In the genomic region with DNA sequence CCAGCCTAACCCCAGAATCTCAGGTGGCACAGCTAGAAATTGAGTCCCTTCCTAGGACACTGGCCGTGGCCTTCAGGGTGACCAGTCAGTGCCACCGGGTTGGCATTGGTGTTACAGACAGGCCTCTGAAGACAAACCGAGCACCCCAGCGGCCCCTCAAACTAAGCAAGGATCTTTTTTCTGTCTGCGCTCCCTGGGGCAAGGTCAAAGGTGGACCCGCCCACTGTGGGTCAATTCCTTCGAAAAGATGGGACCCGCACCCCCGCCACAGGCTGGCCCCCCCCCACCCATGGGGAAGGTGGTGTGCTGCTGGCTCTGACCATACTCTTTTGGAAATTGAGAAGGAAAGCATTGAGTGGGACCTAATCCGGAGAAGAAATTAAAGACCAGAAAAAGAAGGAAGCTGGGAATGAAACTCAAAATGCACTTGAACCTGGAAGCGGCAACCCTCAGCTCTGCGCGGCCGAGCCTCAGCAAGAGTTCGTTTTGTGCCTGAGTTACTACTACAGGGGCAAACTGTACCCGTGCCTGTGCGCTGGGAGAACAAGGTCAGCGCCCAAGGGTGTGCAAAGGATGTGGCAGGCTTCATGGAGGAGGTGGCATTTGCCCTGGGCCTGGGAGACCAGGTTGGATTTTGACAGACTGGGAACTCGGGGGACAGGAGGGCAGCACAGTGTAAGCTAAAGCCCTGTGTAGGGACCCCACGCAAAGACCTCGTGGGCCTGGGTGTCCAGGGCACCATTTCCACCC, we compare ENCODE assay signal across 22 cellular contexts. TPM values are rescaled to one million over a fixed set of nuclear protein-coding genes. Genes with fewer than 3 reads are reported as not detected.
DNase-seq lines count a peak whose midpoint lies in the region; ATAC-seq, FAIRE-seq and TF ChIP-seq lines count a peak whose summit lies in the region.
"Had no signal": no experiment of that assay in that cellular context is flagged by ENCODE, and none has a peak within 500 bp of the region (broad histone marks: within the 10 kb centered on the region; RNA-seq: fewer than 3 reads in every experiment).

No MANE protein-coding gene starts in this region.

- H3K4me3 ChIP-seq in HepG2 (replicated peaks in 1 of 3; ENCODE audit: insufficient read depth in 1 of 3, low read depth in 2 of 3, low read length in 3 of 3) (no peak overlapping the region; a peak in 1 of 6 replicates), right lobe of liver (no peak overlapping the region), RWPE2 (ENCODE audit: severe bottlenecking) (no peak overlapping the region), transverse colon (no peak overlapping the region), A673 (ENCODE audit: low read depth, low read length, poor library complexity, severe bottlenecking) (no peak overlapping the region)
- H3K4me3 ChIP-seq: ovary, thoracic aorta had no signal

- H3K4me1 ChIP-seq in HepG2 (ENCODE audit: insufficient read depth, low read length) (peaks cover 30% of the 10 kb centered on the region), right lobe of liver (no peaks in the 10 kb centered on the region), RWPE2 (ENCODE audit: insufficient read depth, poor library complexity, severe bottlenecking) (no peaks in the 10 kb centered on the region), transverse colon (peaks cover 0 to 7% (median 4%) of the 10 kb centered on the region in 4 donors), A673 (ENCODE audit: insufficient read depth, low read length, poor library complexity, severe bottlenecking) (no peaks in the 10 kb centered on the region)

- H3K4me3 Mint-ChIP-seq in immature natural killer cell: no peak overlapping the region

- intact Hi-C loops in HepG2 (cut with micrococcal nuclease; ENCODE audit: unreplicated experiment) (no loop called here), right lobe of liver (cut with DNase I) (no loop called here), transverse colon (cut with DNase I; ENCODE audit: low total_unique reads) (no loop called here), A673 (cut with micrococcal nuclease; ENCODE audit: unreplicated experiment) (no loop called here)

- peaks cover 2% of the 10 kb centered on the region; the same call in 1 of the 2 replicates for H4K20me1 ChIP-seq in HepG2 (ENCODE audit: insufficient read depth, low read length)

- no peak overlapping the region for H3K4me2 ChIP-seq in HepG2 (ENCODE audit: low read depth, low read length)

- 93% methylated on average over 21 of the region's 21 CpGs for WGBS in HepG2 (ENCODE audit: low lambda C conversion rate)
- 79% methylated on average over 12 of the region's 21 CpGs for WGBS in right lobe of liver (ENCODE audit: insufficient coverage, low coverage, low lambda C conversion rate, missing lambda C conversion rate)
- WGBS in transverse colon (ENCODE audit: low coverage in 1 of 2), 2 donors: 94% methylated on average over 21 of the region's 21 CpGs; no CpG with 5 or more reads in 1 of the 2 donors

- H3K36me3 Mint-ChIP-seq in immature natural killer cell: peaks cover 15 to 23% (median 17%) of the 10 kb centered on the region in 3 donors

- peaks cover 12 to 31% of the 10 kb centered on the region in 2 experiments for H3K36me3 ChIP-seq in HepG2 (replicated peaks in 1 of 2; ENCODE audit: control insufficient read depth in 1 of 2, insufficient read depth in 2 of 2, low read length in 2 of 2)
- H3K36me3 ChIP-seq in right lobe of liver: peaks cover 0 to 14% (median 4%) of the 10 kb centered on the region in 4 donors
- no peaks in the 10 kb centered on the region for H3K36me3 ChIP-seq in RWPE2 (ENCODE audit: low read depth)
- H3K36me3 ChIP-seq in transverse colon: peaks cover 0 to 7% (median 0%) of the 10 kb centered on the region in 4 donors
- peaks cover 7% of the 10 kb centered on the region for H3K36me3 ChIP-seq in A673 (ENCODE audit: insufficient read depth, low read length, poor library complexity, severe bottlenecking)
- H3K36me3 ChIP-seq: ovary had no signal

- BruUV-seq in HepG2 (replicated peaks; lab: Mats Ljungman, UMichigan) (no TSS peak), A673 (replicated peaks; lab: Mats Ljungman, UMichigan) (no TSS peak)

- TF ChIP-seq POLR2A in HepG2 (IDR thresholded peaks at IDR 0.05; ENCODE audit: insufficient read depth in 1 of 2, low read depth in 2 of 2, low read length in 2 of 2) (peak in 1 of 2 experiments; percentile 35; a peak in 1 of 4 replicates), right lobe of liver (IDR thresholded peaks at IDR 0.05) (no peak), transverse colon (IDR thresholded peaks at IDR 0.05) (no peak)

- peaks cover 9 to 21% (median 17%) of the 10 kb centered on the region in 3 donors for H3K27me3 Mint-ChIP-seq in immature natural killer cell (ENCODE audit: low read depth in 3 of 3)

- no peak for DNase-seq in HepG2 (ENCODE audit: low spot score)
- DNase-seq in right lobe of liver: no peak
- DNase-seq in RWPE2 (ENCODE audit: low spot score): peak; percentile 53
- DNase-seq in immature natural killer cell: no peak
- DNase-seq in transverse colon: peak; percentile 1
- DNase-seq in stimulated activated CD4-positive, alpha-beta T cell treated with anti-CD3 and anti-CD28 coated beads, Interleukin-12 subunit alpha, Interleukin-12 subunit beta, amount 100 ng/mL, for 4 hours: no peak
- DNase-seq in A673 (ENCODE audit: low spot score): no peak
- DNase-seq: cortex of kidney; KG1; left colon; NCI-H2107; NCI-H526 treated with DMSO at 0.1 percent for 48 hours; stimulated activated CD4-positive, alpha-beta T cell treated with anti-CD3 and anti-CD28 coated beads, Interleukin-4, amount 100 ng/mL, for 24 hours; T-helper 9 cell had no signal

- no peak overlapping the region for H3K9ac ChIP-seq in HepG2 (ENCODE audit: insufficient read depth, low read depth, low read length)

- H3K27me3 ChIP-seq in HepG2 (ENCODE audit: control insufficient read depth in 1 of 2, insufficient read depth in 2 of 2, low read length in 2 of 2): no peaks in the 10 kb centered on the region
- H3K27me3 ChIP-seq in right lobe of liver: no peaks in the 10 kb centered on the region
- H3K27me3 ChIP-seq in RWPE2 (ENCODE audit: insufficient read depth, poor library complexity, severe bottlenecking): no peaks in the 10 kb centered on the region
- H3K27me3 ChIP-seq in transverse colon: no peaks in the 10 kb centered on the region
- H3K27me3 ChIP-seq in A673 (replicated peaks; ENCODE audit: insufficient read depth, low read depth, low read length, poor library complexity): no peaks in the 10 kb centered on the region
- H3K27me3 ChIP-seq: ovary had no signal

- no peak overlapping the region for H2AFZ ChIP-seq in HepG2 (ENCODE audit: low read length)

- H3K4me1 Mint-ChIP-seq in immature natural killer cell: peaks cover 5 to 10% of the 10 kb centered on the region in 2 donors

- CTCF ChIA-PET in HepG2 (lab: Yijun Ruan, JAX; ENCODE audit: low intra/inter-chr PET ratio, low total read pairs): no interaction called here
- CTCF ChIA-PET in A673 (lab: Charles Lee): no interaction called here

- H3K27ac ChIP-seq in HepG2 (ENCODE audit: extremely low read length, insufficient read depth, low read length) (no peak overlapping the region), right lobe of liver (no peak overlapping the region), RWPE2 (ENCODE audit: poor library complexity, severe bottlenecking) (no peak overlapping the region), transverse colon (no peak overlapping the region), A673 (ENCODE audit: low read depth, low read length, poor library complexity, severe bottlenecking) (no peak overlapping the region)
- H3K27ac ChIP-seq: thoracic aorta had no signal

- TF ChIP-seq CTCF in HepG2 (CRISPR knock-in tag; IDR thresholded peaks at IDR 0.05) (no peak), right lobe of liver (IDR thresholded peaks at IDR 0.05) (no peak), RWPE2 (IDR thresholded peaks at IDR 0.05; ENCODE audit: poor library complexity, severe bottlenecking) (no peak), transverse colon (IDR thresholded peaks at IDR 0.05) (no peak), A673 (conservative IDR thresholded peaks at IDR 0.05; ENCODE audit: low read depth, low read length) (no peak)

- H3K9me3 ChIP-seq in HepG2 (ENCODE audit: low read length): no peaks in the 10 kb centered on the region
- H3K9me3 ChIP-seq in right lobe of liver: no peaks in the 10 kb centered on the region
- no peaks in the 10 kb centered on the region for H3K9me3 ChIP-seq in RWPE2 (ENCODE audit: severe bottlenecking)
- no peaks in the 10 kb centered on the region for H3K9me3 ChIP-seq in transverse colon
- no peaks in the 10 kb centered on the region for H3K9me3 ChIP-seq in A673 (ENCODE audit: low read depth, low read length, poor library complexity, severe bottlenecking)
- H3K9me3 ChIP-seq: ovary, thoracic aorta had no signal

- TF ChIP-seq EP300 in HepG2 (IDR thresholded peaks at IDR 0.05; ENCODE audit: low read depth in 2 of 2, low read length in 2 of 2): no peak
- TF ChIP-seq EP300 in HepG2 (CRISPR knock-in tag; IDR thresholded peaks at IDR 0.05; ENCODE audit: borderline replicate concordance): no peak
- no peak for TF ChIP-seq EP300 in transverse colon (IDR thresholded peaks at IDR 0.05; ENCODE audit: low read depth)

- no peaks in the 10 kb centered on the region for H3K9me3 Mint-ChIP-seq in immature natural killer cell

- no peak for TF ChIP-seq RAD21 in HepG2 (CRISPR knock-in tag; IDR thresholded peaks at IDR 0.05)

- POLR2A ChIA-PET in HepG2 (lab: Yijun Ruan, JAX): interaction anchor here (0.7 to 1.6 kb wide), 4 partner anchors 20 to 150 kb away, joined by 3 to 8 read pairs (median 6); a partner anchor contains a TSS
- POLR2A ChIA-PET in A673 (lab: Charles Lee; ENCODE audit: low non-redundant PET): no interaction called here

- in situ Hi-C loops in HepG2 (cut with HindIII; ENCODE audit: extremely low pct_ligation_motif_present, low pct_unique_long_range_greater_than_20kb) (no loop called here), transverse colon (cut with MboI; ENCODE audit: low pct_ligation_motif_present in 1 of 4, low pct_unique_long_range_greater_than_20kb in 1 of 4, low sequenced_read_pairs in 3 of 4) (loop anchor here in 1 of 4 donors (10.0 kb wide), 1 partner anchor 137 kb away; no protein-coding TSS in a partner anchor)

- H3K79me2 ChIP-seq in HepG2 (ENCODE audit: insufficient read depth, low read length): no peaks in the 10 kb centered on the region

- H3K27ac Mint-ChIP-seq in immature natural killer cell: peak overlapping the region in 4 of 6 donors; percentile 36 to 70 (median 58)

- FAIRE-seq in HepG2 (lab: Jason Lieb, UNC): no peak
- FAIRE-seq: astrocyte, frontal cortex had no signal

- ATAC-seq in HepG2: no peak
- no peak for ATAC-seq in right lobe of liver
- ATAC-seq in RWPE2 (ENCODE audit: low read depth): no peak
- no peak for ATAC-seq in GM18909 (IDR thresholded peaks at IDR 0.05; ENCODE audit: poor library complexity, unreplicated experiment)
- ATAC-seq: left colon had no signal

RNA-seq across cellular contexts. Expression of a gene that starts 20.4 kb away (rescaled TPM):
- total RNA-seq in HepG2 (2016; rRNA removed; fragmentation: Illumina TruSeq; extraction: Trizol) (20.4 and 48.4 TPM in 2 replicates), right lobe of liver (10 to 100 TPM; 10.9 to 24.7 (median 15.7) TPM), transverse colon (100 to 1,000 TPM in 1 of 4 donors, 10 to 100 TPM in 3; 39.7 to 181 (median 68.0) TPM), A673 (2021) (21.2 and 22.9 TPM in 2 replicates)
- 21.4 and 23.6 TPM in 2 replicates for total RNA-seq in HepG2 (2016; cell fraction: cytosol; rRNA removed; fragmentation: Illumina TruSeq; extraction: Trizol; ENCODE audit: low read depth)
- 19.7 and 47.9 TPM in 2 replicates for total RNA-seq in HepG2 (2016; cell fraction: insoluble cytoplasmic fraction; rRNA removed; fragmentation: Illumina TruSeq; extraction: Trizol)
- 29.0 and 34.4 TPM in 2 replicates for total RNA-seq in HepG2 (2016; cell fraction: membrane; rRNA removed; fragmentation: Illumina TruSeq; extraction: Trizol)
- 47.2 and 55.0 TPM in 2 replicates for total RNA-seq in HepG2 (2016; cell fraction: nucleus; rRNA removed; fragmentation: Illumina TruSeq; extraction: Trizol)
- polyA plus RNA-seq in HepG2 (2011; rRNA removed) (99.1 and 118 TPM in 2 replicates), immature natural killer cell (100 to 1,000 TPM; 194 to 262 (median 203) TPM)
- polyA plus RNA-seq in HepG2 (2011; cell fraction: cytosol; rRNA removed): 42.4 and 70.8 TPM in 2 replicates
- polyA plus RNA-seq in HepG2 (2011; cell fraction: nucleus; rRNA removed): 648 and 982 TPM in 2 replicates
- 45.7 and 50.3 TPM in 2 replicates for polyA plus RNA-seq in HepG2 (2012)
- polyA plus RNA-seq in HepG2 (2016; cell fraction: cytosol; fragmentation: Illumina TruSeq; extraction: Trizol; ENCODE audit: low read depth): 8.9 and 10.6 TPM in 2 replicates
- polyA plus RNA-seq in HepG2 (2016; cell fraction: insoluble cytoplasmic fraction; fragmentation: Illumina TruSeq; extraction: Trizol; ENCODE audit: low read depth): 16.1 and 17.9 TPM in 2 replicates
- polyA plus RNA-seq in HepG2 (2016; cell fraction: membrane; fragmentation: Illumina TruSeq; extraction: Trizol; ENCODE audit: low read depth): 18.2 and 19.0 TPM in 2 replicates
- 126 and 147 TPM in 2 replicates for polyA plus RNA-seq in HepG2 (2016; cell fraction: nucleus; fragmentation: Illumina TruSeq; extraction: Trizol; ENCODE audit: insufficient read depth, low read depth)
- 23.3 and 152 TPM in 2 replicates for polyA minus RNA-seq in HepG2 (2011; rRNA and poly(A)+ RNA removed; ENCODE audit: low replicate concordance)
- polyA minus RNA-seq in HepG2 (2011; cell fraction: cytosol; rRNA and poly(A)+ RNA removed): 48.9 and 63.1 TPM in 2 replicates
- 92.6 and 109 TPM in 2 replicates for polyA minus RNA-seq in HepG2 (2011; cell fraction: nucleus; rRNA and poly(A)+ RNA removed)

RNA-seq across cellular contexts. Expression of a gene that starts 22.4 kb away (rescaled TPM):
- total RNA-seq in HepG2 (2016; rRNA removed; fragmentation: Illumina TruSeq; extraction: Trizol): 0.08 and 0.53 TPM in 2 replicates
- 0.09 and 0.61 TPM in 2 replicates for total RNA-seq in HepG2 (2016; cell fraction: cytosol; rRNA removed; fragmentation: Illumina TruSeq; extraction: Trizol; ENCODE audit: low read depth)
- 0.04 and 0.65 TPM in 2 replicates for total RNA-seq in HepG2 (2016; cell fraction: insoluble cytoplasmic fraction; rRNA removed; fragmentation: Illumina TruSeq; extraction: Trizol)
- total RNA-seq in HepG2 (2016; cell fraction: membrane; rRNA removed; fragmentation: Illumina TruSeq; extraction: Trizol): 0.83 TPM in 2 replicates
- 0.85 and 1.9 TPM in 2 replicates for total RNA-seq in HepG2 (2016; cell fraction: nucleus; rRNA removed; fragmentation: Illumina TruSeq; extraction: Trizol)
- 7.8 and 11.1 TPM in 2 replicates for polyA plus RNA-seq in HepG2 (2011; rRNA removed)
- polyA plus RNA-seq in HepG2 (2011; cell fraction: cytosol; rRNA removed): 5.7 and 7.7 TPM in 2 replicates
- polyA plus RNA-seq in HepG2 (2011; cell fraction: nucleus; rRNA removed): 35.7 and 61.8 TPM in 2 replicates
- polyA plus RNA-seq in HepG2 (2012): 5.3 and 8.8 TPM in 2 replicates
- 0.12 TPM in 1 of 2 replicates, not detected in the other for polyA plus RNA-seq in HepG2 (2016; cell fraction: cytosol; fragmentation: Illumina TruSeq; extraction: Trizol; ENCODE audit: low read depth)
- 0.13 and 0.74 TPM in 2 replicates for polyA plus RNA-seq in HepG2 (2016; cell fraction: insoluble cytoplasmic fraction; fragmentation: Illumina TruSeq; extraction: Trizol; ENCODE audit: low read depth)
- 0.10 and 0.13 TPM in 2 replicates for polyA plus RNA-seq in HepG2 (2016; cell fraction: membrane; fragmentation: Illumina TruSeq; extraction: Trizol; ENCODE audit: low read depth)
- polyA plus RNA-seq in HepG2 (2016; cell fraction: nucleus; fragmentation: Illumina TruSeq; extraction: Trizol; ENCODE audit: insufficient read depth, low read depth): 0.76 and 1.7 TPM in 2 replicates
- 0.51 and 13.2 TPM in 2 replicates for polyA minus RNA-seq in HepG2 (2011; rRNA and poly(A)+ RNA removed; ENCODE audit: low replicate concordance)
- polyA minus RNA-seq in HepG2 (2011; cell fraction: cytosol; rRNA and poly(A)+ RNA removed): 4.5 and 4.8 TPM in 2 replicates
- 12.2 and 14.3 TPM in 2 replicates for polyA minus RNA-seq in HepG2 (2011; cell fraction: nucleus; rRNA and poly(A)+ RNA removed)
- 1 to 10 TPM; 2.4 to 7.2 (median 4.8) TPM for total RNA-seq in right lobe of liver
- 100 to 1,000 TPM in 1 of 3 donors, 10 to 100 TPM in 2; 55.2 to 170 (median 58.2) TPM for polyA plus RNA-seq in immature natural killer cell
- 10 to 100 TPM in 2 of 4 donors, 1 to 10 TPM in 2; 1.2 to 40.8 (median 9.8) TPM for total RNA-seq in transverse colon
- 0.32 and 1.0 TPM in 2 replicates for total RNA-seq in A673 (2021)

RNA-seq across cellular contexts. Expression of a gene that starts 38.0 kb away (rescaled TPM):
- 0.22 and 1.7 TPM in 2 replicates for total RNA-seq in HepG2 (2016; rRNA removed; fragmentation: Illumina TruSeq; extraction: Trizol)
- 0.51 and 0.88 TPM in 2 replicates for total RNA-seq in HepG2 (2016; cell fraction: cytosol; rRNA removed; fragmentation: Illumina TruSeq; extraction: Trizol; ENCODE audit: low read depth)
- total RNA-seq in HepG2 (2016; cell fraction: insoluble cytoplasmic fraction; rRNA removed; fragmentation: Illumina TruSeq; extraction: Trizol): 0.84 and 0.86 TPM in 2 replicates
- total RNA-seq in HepG2 (2016; cell fraction: membrane; rRNA removed; fragmentation: Illumina TruSeq; extraction: Trizol): 1.1 and 1.2 TPM in 2 replicates
- 0.38 and 2.4 TPM in 2 replicates for total RNA-seq in HepG2 (2016; cell fraction: nucleus; rRNA removed; fragmentation: Illumina TruSeq; extraction: Trizol)
- polyA plus RNA-seq in HepG2 (2011; rRNA removed): 1.9 and 2.8 TPM in 2 replicates
- polyA plus RNA-seq in HepG2 (2011; cell fraction: cytosol; rRNA removed): 1.1 and 1.8 TPM in 2 replicates
- polyA plus RNA-seq in HepG2 (2011; cell fraction: nucleus; rRNA removed): 5.8 and 10.0 TPM in 2 replicates
- polyA plus RNA-seq in HepG2 (2012): 1.5 and 2.2 TPM in 2 replicates
- polyA plus RNA-seq in HepG2 (2016; cell fraction: cytosol; fragmentation: Illumina TruSeq; extraction: Trizol; ENCODE audit: low read depth): 0.23 and 0.46 TPM in 2 replicates
- polyA plus RNA-seq in HepG2 (2016; cell fraction: insoluble cytoplasmic fraction; fragmentation: Illumina TruSeq; extraction: Trizol; ENCODE audit: low read depth): 0.60 TPM in 1 of 2 replicates, not detected in the other
- polyA plus RNA-seq in HepG2 (2016; cell fraction: membrane; fragmentation: Illumina TruSeq; extraction: Trizol; ENCODE audit: low read depth): 0.59 and 1.1 TPM in 2 replicates
- polyA plus RNA-seq in HepG2 (2016; cell fraction: nucleus; fragmentation: Illumina TruSeq; extraction: Trizol; ENCODE audit: insufficient read depth, low read depth): 2.4 and 2.9 TPM in 2 replicates
- polyA minus RNA-seq in HepG2 (2011; rRNA and poly(A)+ RNA removed; ENCODE audit: low replicate concordance): 0.72 TPM in 1 of 2 replicates, not detected in the other
- polyA minus RNA-seq in HepG2 (2011; cell fraction: cytosol; rRNA and poly(A)+ RNA removed): not detected in 2 replicates
- polyA minus RNA-seq in HepG2 (2011; cell fraction: nucleus; rRNA and poly(A)+ RNA removed): 1.5 and 3.1 TPM in 2 replicates
- total RNA-seq in right lobe of liver: not detected
- polyA plus RNA-seq in immature natural killer cell: not detected
- not detected for total RNA-seq in transverse colon
- not detected in 2 replicates for total RNA-seq in A673 (2021)
- total RNA-seq: astrocyte, H4, left colon, mucosa of gallbladder, SK-MEL-5, thoracic aorta had no signal

Comparison
In these comparisons a context has a peak if more than half of its experiments do, and no peak if none do; other contexts are left out.
1. DNase-seq: peak in RWPE2 (single experiment) and transverse colon (single experiment); none in HepG2 (single experiment), right lobe of liver (0 of 3), immature natural killer cell (0 of 3), stimulated activated CD4-positive, alpha-beta T cell treated with anti-CD3 and anti-CD28 coated beads, Interleukin-12 subunit alpha, Interleukin-12 subunit beta, amount 100 ng/mL, for 4 hours (single experiment) and A673 (single experiment).